ENCODE assay signal across 19 cellular contexts in genomic region chr10:35219906-35220890, GRCh38.
DNase-seq lines count a peak whose midpoint lies in the region; ATAC-seq and TF ChIP-seq lines count a peak whose summit lies in the region.
"Had no signal": no experiment of that assay in that cellular context is flagged by ENCODE, and none has a peak within 500 bp of the region (broad histone marks: within the 10 kb centered on the region; RNA-seq: fewer than 3 reads in every experiment).

No MANE protein-coding gene starts in this region.

- H3K27ac ChIP-seq in PC-3 (ENCODE audit: low read length), result no peak overlapping the region
- H3K27ac ChIP-seq: HL-60 had no signal

- no peaks in the 10 kb centered on the region for H3K79me2 ChIP-seq in PC-3 (ENCODE audit: low read length)

- no peaks in the 10 kb centered on the region for H3F3A ChIP-seq in PC-3 (ENCODE audit: low read length, unreplicated experiment)

- H3K4me1 ChIP-seq in PC-3 (ENCODE audit: insufficient read depth, low read length) (no peaks in the 10 kb centered on the region), neuron (ENCODE audit: insufficient read depth, low read length) (peaks cover 9% of the 10 kb centered on the region)

- peak; percentile 45 for DNase-seq in activated CD8-positive, alpha-beta memory T cell treated with anti-CD3 and anti-CD28 coated beads, Interleukin-2, amount 50 U/mL, for 48 hours
- DNase-seq in activated CD8-positive, alpha-beta memory T cell treated with anti-CD3 and anti-CD28 coated beads, Interleukin-2, amount 50 U/mL, for 4 hours, result no peak
- DNase-seq in PC-3 (no peak), fibroblast of the aortic adventitia (ENCODE audit: low read depth) (peak; percentile 53), NCI-H2029 (lab: John Stamatoyannopoulos, UW) (no peak), cortex of kidney (lab: John Stamatoyannopoulos, UW) (no peak), GOT3 (lab: John Stamatoyannopoulos, UW) (no peak)
- DNase-seq: activated T-cell treated with anti-CD3 and anti-CD28 coated beads for 4 hours; dermis blood vessel endothelial cell; hypothalamus; naive thymus-derived CD8-positive, alpha-beta T cell; NCI-H1436 treated with DMSO at 0.1 percent for 48 hours; NCI-H345; stimulated activated CD8-positive, alpha-beta memory T cell treated with anti-CD3 and anti-CD28 coated beads, Interleukin-4, amount 100 ng/mL, for 48 hours; trophoblast cell had no signal

- CTCF ChIA-PET in PC-3 (lab: Charles Lee), result interaction anchor here (0.6 to 1.3 kb wide), 5 partner anchors 25 to 565 kb away, joined by 3 to 4 read pairs (median 3); no protein-coding TSS in a partner anchor

- POLR2A ChIA-PET in PC-3 (lab: Charles Lee; ENCODE audit: unreplicated experiment), result no interaction called here

- no peak for ATAC-seq in PC-3
- ATAC-seq: naive thymus-derived CD8-positive, alpha-beta T cell; sciatic nerve; WTC11 had no signal

- H4K20me1 ChIP-seq in PC-3 (ENCODE audit: low read length), result no peaks in the 10 kb centered on the region

- TF ChIP-seq CTCF in PC-3 (conservative IDR thresholded peaks at IDR 0.05; ENCODE audit: low read depth, low read length) (no peak), fibroblast of the aortic adventitia (IDR thresholded peaks at IDR 0.05; ENCODE audit: insufficient read depth, low read length) (no peak)

- H3K4me3 ChIP-seq in PC-3 (ENCODE audit: low read length) (no peak overlapping the region), fibroblast of the aortic adventitia (ENCODE audit: low read depth, low read length) (no peak overlapping the region), neuron (ENCODE audit: low read length) (no peak overlapping the region)

- H3K9me3 ChIP-seq in PC-3 (ENCODE audit: low read length) (no peaks in the 10 kb centered on the region), neuron (ENCODE audit: low read length) (no peaks in the 10 kb centered on the region)

- no peaks in the 10 kb centered on the region for H3K9me2 ChIP-seq in PC-3 (replicated peaks; ENCODE audit: low read length)

- no peak overlapping the region for H3K9ac ChIP-seq in PC-3 (ENCODE audit: low read length)

- BruUV-seq in PC-3 (replicated peaks; lab: Mats Ljungman, UMichigan), result no TSS peak

- no peak overlapping the region for H3K4me2 ChIP-seq in PC-3 (ENCODE audit: low read length)

- H3K36me3 ChIP-seq in PC-3 (ENCODE audit: low read depth, low read length), result no peaks in the 10 kb centered on the region
- H3K36me3 ChIP-seq in neuron (ENCODE audit: insufficient read depth, low read length), result no peaks in the 10 kb centered on the region

- no peaks in the 10 kb centered on the region for H3K27me3 ChIP-seq in PC-3 (ENCODE audit: low read length)
- H3K27me3 ChIP-seq in neuron (ENCODE audit: insufficient read depth, low read length), result no peaks in the 10 kb centered on the region

- H2AFZ ChIP-seq in PC-3 (ENCODE audit: low read length), result peak overlapping the region; percentile 1; the same call in 1 of the 2 replicates
- H2AFZ ChIP-seq in neuron (ENCODE audit: low read depth, low read length), result peak overlapping the region; percentile 33

- intact Hi-C loops in PC-3 (cut with micrococcal nuclease), result loop anchor here (5.0 kb wide), 2 partner anchors 213 to 553 kb away; no protein-coding TSS in a partner anchor

Comparison
In these comparisons a context has a peak if more than half of its experiments do, and no peak if none do; other contexts are left out.
1. DNase-seq: peak in activated CD8-positive, alpha-beta memory T cell treated with anti-CD3 and anti-CD28 coated beads, Interleukin-2, amount 50 U/mL, for 48 hours (single experiment) and fibroblast of the aortic adventitia (single experiment); none in activated CD8-positive, alpha-beta memory T cell treated with anti-CD3 and anti-CD28 coated beads, Interleukin-2, amount 50 U/mL, for 4 hours (single experiment), PC-3 (single experiment), NCI-H2029 (single experiment), cortex of kidney (single experiment) and GOT3 (single experiment).